14 cellular contexts compared by ENCODE assay signal in the genomic region with DNA sequence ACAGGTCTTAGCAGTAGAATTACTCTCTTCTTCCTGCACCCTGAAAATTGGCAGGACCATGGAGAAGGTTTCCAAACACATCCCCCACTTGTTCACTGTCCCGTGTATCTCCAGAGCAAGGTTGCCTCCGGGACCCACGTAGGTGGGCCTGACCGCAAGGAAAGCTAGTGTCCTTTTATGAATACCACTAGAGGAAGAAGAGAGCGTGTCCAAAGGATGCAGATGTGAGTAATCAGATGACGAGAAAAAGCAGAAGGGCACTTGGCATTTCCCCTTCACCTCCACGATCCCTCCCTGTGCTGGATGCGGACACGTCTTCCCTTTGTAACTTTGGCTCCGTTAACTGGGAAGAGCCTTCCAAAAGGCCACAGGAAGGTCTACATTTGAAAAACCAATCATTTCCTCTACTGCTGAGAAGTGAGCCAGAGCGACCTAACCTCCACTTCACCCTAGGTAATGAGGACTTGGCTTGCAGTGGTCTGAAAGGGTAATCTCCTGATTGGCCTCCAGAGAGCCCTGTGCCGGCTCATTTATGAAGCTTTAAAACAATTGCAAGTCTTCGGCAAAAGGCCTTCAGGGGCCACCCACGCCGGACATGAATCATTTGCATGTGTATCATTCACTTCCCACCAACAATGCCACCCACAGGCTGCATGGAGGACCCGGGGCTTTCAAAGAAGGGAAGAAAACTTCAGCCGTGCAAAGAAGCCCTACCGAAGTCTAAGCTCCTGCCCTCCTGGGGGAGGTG. TPM values are rescaled to one million over a fixed set of nuclear protein-coding genes. Genes with fewer than 3 reads are reported as not detected.
DNase-seq lines count a peak whose midpoint lies in the region; ATAC-seq, FAIRE-seq and TF ChIP-seq lines count a peak whose summit lies in the region.
"Had no signal": no experiment of that assay in that cellular context is flagged by ENCODE, and none has a peak within 500 bp of the region (broad histone marks: within the 10 kb centered on the region; RNA-seq: fewer than 3 reads in every experiment).

No MANE protein-coding gene starts in this region.

- H3K36me3 Mint-ChIP-seq in endodermal cell (ENCODE audit: low read depth) (peaks cover 4% of the 10 kb centered on the region), neural progenitor cell (no peaks in the 10 kb centered on the region)
- H3K36me3 Mint-ChIP-seq in activated naive CD4-positive, alpha-beta T cell treated with anti-CD3 and anti-CD28 coated beads for 36 hours (ENCODE audit: low read depth), result no peaks in the 10 kb centered on the region
- H3K36me3 Mint-ChIP-seq: natural killer cell had no signal

- CTCF ChIA-PET in PC-3 (lab: Charles Lee), result no interaction called here
- CTCF ChIA-PET in activated naive CD4-positive, alpha-beta T cell treated with anti-CD3 and anti-CD28 coated beads for 36 hours (lab: Charles Lee), result interaction anchor here (1.2 to 1.3 kb wide), 2 partner anchors 11 to 27 kb away, joined by 3 to 4 read pairs; no protein-coding TSS in a partner anchor

- no peaks in the 10 kb centered on the region for H3K9me2 ChIP-seq in PC-3 (replicated peaks; ENCODE audit: low read length)

- no TSS peak for BruUV-seq in PC-3 (replicated peaks; lab: Mats Ljungman, UMichigan)

- H3K27me3 ChIP-seq in PC-3 (ENCODE audit: low read length) (no peaks in the 10 kb centered on the region), endodermal cell (ENCODE audit: control insufficient read depth, insufficient read depth, low read length, poor library complexity, severe bottlenecking) (no peaks in the 10 kb centered on the region), neural progenitor cell (no peaks in the 10 kb centered on the region)

- H3K9me3 ChIP-seq in PC-3 (ENCODE audit: low read length) (no peaks in the 10 kb centered on the region), endodermal cell (ENCODE audit: control insufficient read depth, low read length) (peaks cover 32% of the 10 kb centered on the region), neural progenitor cell (ENCODE audit: low read depth) (no peaks in the 10 kb centered on the region)

- DNase-seq in ELF-1 (ENCODE audit: low read depth, low spot score) (peak; percentile 77), PC-3 (peak; percentile 3), endodermal cell (no peak), neural progenitor cell (ENCODE audit: low spot score) (peak; percentile 43), HTR-8/SVneo (ENCODE audit: insufficient read length, low spot score) (no peak), ureter (ENCODE audit: low spot score) (no peak)
- DNase-seq in activated naive CD4-positive, alpha-beta T cell treated with anti-CD3 and anti-CD28 coated beads for 36 hours, result no peak
- DNase-seq: activated gamma-delta T cell treated with Interleukin-2 at 50 U/mL for 16 hours; COR-L47; natural killer cell; NCI-H2029 treated with DMSO at 0.1 percent for 48 hours; RPMI8226; stimulated activated naive CD4-positive, alpha-beta T cell had no signal

- intact Hi-C loops in PC-3 (cut with micrococcal nuclease), result no loop called here
- intact Hi-C loops in activated naive CD4-positive, alpha-beta T cell treated with anti-CD3 and anti-CD28 coated beads for 36 hours (cut with micrococcal nuclease), result no loop called here

- H3K4me1 ChIP-seq in PC-3 (ENCODE audit: insufficient read depth, low read length) (no peaks in the 10 kb centered on the region), endodermal cell (ENCODE audit: control insufficient read depth, insufficient read depth, low read length) (peaks cover 7% of the 10 kb centered on the region), neural progenitor cell (peaks cover 18% of the 10 kb centered on the region)

- H3K9me3 Mint-ChIP-seq in endodermal cell (peaks cover 27% of the 10 kb centered on the region), neural progenitor cell (peaks cover 38% of the 10 kb centered on the region)
- H3K9me3 Mint-ChIP-seq in activated naive CD4-positive, alpha-beta T cell treated with anti-CD3 and anti-CD28 coated beads for 36 hours, result peaks cover 4% of the 10 kb centered on the region
- H3K9me3 Mint-ChIP-seq: natural killer cell had no signal

- H3K27me3 Mint-ChIP-seq in endodermal cell (ENCODE audit: insufficient read depth) (no peaks in the 10 kb centered on the region), neural progenitor cell (ENCODE audit: insufficient read depth, low read depth) (peaks cover 18% of the 10 kb centered on the region)
- peaks cover 22% of the 10 kb centered on the region for H3K27me3 Mint-ChIP-seq in activated naive CD4-positive, alpha-beta T cell treated with anti-CD3 and anti-CD28 coated beads for 36 hours (ENCODE audit: low read depth)

- POLR2A ChIA-PET in PC-3 (lab: Charles Lee; ENCODE audit: unreplicated experiment), result no interaction called here

- H3K4me1 Mint-ChIP-seq in endodermal cell (peaks cover 13% of the 10 kb centered on the region), neural progenitor cell (peaks cover 37% of the 10 kb centered on the region)
- H3K4me1 Mint-ChIP-seq in activated naive CD4-positive, alpha-beta T cell treated with anti-CD3 and anti-CD28 coated beads for 36 hours (ENCODE audit: low read depth), result no peaks in the 10 kb centered on the region
- H3K4me1 Mint-ChIP-seq: natural killer cell had no signal

- H3K9ac ChIP-seq in PC-3 (ENCODE audit: low read length), result no peak overlapping the region
- no peak overlapping the region for H3K9ac ChIP-seq in endodermal cell (ENCODE audit: extremely low read depth, low read length, poor library complexity, severe bottlenecking)
- no peak overlapping the region for H3K9ac ChIP-seq in neural progenitor cell

- H3K36me3 ChIP-seq in PC-3 (ENCODE audit: low read depth, low read length), result no peaks in the 10 kb centered on the region
- H3K36me3 ChIP-seq in endodermal cell (ENCODE audit: control insufficient read depth, insufficient read depth, low read length), result no peaks in the 10 kb centered on the region
- no peaks in the 10 kb centered on the region for H3K36me3 ChIP-seq in neural progenitor cell

- FAIRE-seq in HTR-8/SVneo (lab: Jason Lieb, UNC), result no peak

- H4K20me1 ChIP-seq in PC-3 (ENCODE audit: low read length) (no peaks in the 10 kb centered on the region), neural progenitor cell (ENCODE audit: low read depth) (no peaks in the 10 kb centered on the region)

- H3K27ac ChIP-seq in PC-3 (ENCODE audit: low read length) (no peak overlapping the region), endodermal cell (ENCODE audit: low read depth, low read length) (no peak overlapping the region), neural progenitor cell (no peak overlapping the region)

- no peak overlapping the region for H2AFZ ChIP-seq in PC-3 (ENCODE audit: low read length)
- no peak overlapping the region for H2AFZ ChIP-seq in neural progenitor cell (replicated peaks)

- H3K27ac Mint-ChIP-seq in endodermal cell, result no peak overlapping the region
- peak overlapping the region; percentile 97 for H3K27ac Mint-ChIP-seq in neural progenitor cell
- no peak overlapping the region for H3K27ac Mint-ChIP-seq in activated naive CD4-positive, alpha-beta T cell treated with anti-CD3 and anti-CD28 coated beads for 36 hours
- H3K27ac Mint-ChIP-seq: natural killer cell had no signal

- H3K79me2 ChIP-seq in PC-3 (ENCODE audit: low read length) (no peaks in the 10 kb centered on the region), neural progenitor cell (ENCODE audit: low read depth) (no peaks in the 10 kb centered on the region)

- ATAC-seq in PC-3 (no peak; the same call in 1 of the 2 replicates), GM18909 (IDR thresholded peaks at IDR 0.05; ENCODE audit: poor library complexity, unreplicated experiment) (no peak)
- ATAC-seq: natural killer cell had no signal

- no peak overlapping the region for H3K4me3 Mint-ChIP-seq in endodermal cell
- no peak overlapping the region for H3K4me3 Mint-ChIP-seq in neural progenitor cell
- H3K4me3 Mint-ChIP-seq in activated naive CD4-positive, alpha-beta T cell treated with anti-CD3 and anti-CD28 coated beads for 36 hours, result no peak overlapping the region
- H3K4me3 Mint-ChIP-seq: natural killer cell had no signal

- H3K4me2 ChIP-seq in PC-3 (ENCODE audit: low read length) (no peak overlapping the region), neural progenitor cell (peak overlapping the region; percentile 48)

- no peaks in the 10 kb centered on the region for H3F3A ChIP-seq in PC-3 (ENCODE audit: low read length, unreplicated experiment)
- peaks cover 18% of the 10 kb centered on the region for H3F3A ChIP-seq in neural progenitor cell (ENCODE audit: low read depth)

- no peak overlapping the region for H3K4me3 ChIP-seq in PC-3 (ENCODE audit: low read length)
- H3K4me3 ChIP-seq in endodermal cell (ENCODE audit: low read length), result peak overlapping the region; percentile 32
- H3K4me3 ChIP-seq in neural progenitor cell, result no peak overlapping the region

- TF ChIP-seq CTCF in PC-3 (conservative IDR thresholded peaks at IDR 0.05; ENCODE audit: low read depth, low read length) (no peak), endodermal cell (conservative IDR thresholded peaks at IDR 0.05) (no peak), neural progenitor cell (IDR thresholded peaks at IDR 0.05) (no peak)

- WGBS in endodermal cell (ENCODE audit: insufficient coverage in 1 of 2, insufficient read length in 1 of 2), 2 experiments, result 81 to 89% methylated on average over 8 to 18 of the region's 18 CpGs

RNA-seq across cellular contexts. Expression of a gene that starts 55.4 kb away (rescaled TPM):
- total RNA-seq in PC-3 (2014; rRNA removed), result not detected in 2 replicates
- total RNA-seq in endodermal cell, result not detected
- not detected for polyA plus RNA-seq in endodermal cell (2013, experiment 1 of 2)
- polyA plus RNA-seq in endodermal cell (2013, experiment 2 of 2), result not detected
- total RNA-seq in neural progenitor cell (ENCODE audit: low replicate concordance), result not detected in 2 replicates
- not detected for total RNA-seq in ureter
- total RNA-seq in activated naive CD4-positive, alpha-beta T cell treated with anti-CD3 and anti-CD28 coated beads for 36 hours, result not detected
- total RNA-seq: natural killer cell had no signal

Comparison
In these comparisons a context has a peak if more than half of its experiments do, and no peak if none do; other contexts are left out.
1. DNase-seq: peak in ELF-1 (single experiment), PC-3 (single experiment) and neural progenitor cell (single experiment); none in endodermal cell (single experiment), HTR-8/SVneo (single experiment), ureter (single experiment) and activated naive CD4-positive, alpha-beta T cell treated with anti-CD3 and anti-CD28 coated beads for 36 hours (single experiment).